33 cellular contexts compared by ENCODE assay signal in the genomic region with DNA sequence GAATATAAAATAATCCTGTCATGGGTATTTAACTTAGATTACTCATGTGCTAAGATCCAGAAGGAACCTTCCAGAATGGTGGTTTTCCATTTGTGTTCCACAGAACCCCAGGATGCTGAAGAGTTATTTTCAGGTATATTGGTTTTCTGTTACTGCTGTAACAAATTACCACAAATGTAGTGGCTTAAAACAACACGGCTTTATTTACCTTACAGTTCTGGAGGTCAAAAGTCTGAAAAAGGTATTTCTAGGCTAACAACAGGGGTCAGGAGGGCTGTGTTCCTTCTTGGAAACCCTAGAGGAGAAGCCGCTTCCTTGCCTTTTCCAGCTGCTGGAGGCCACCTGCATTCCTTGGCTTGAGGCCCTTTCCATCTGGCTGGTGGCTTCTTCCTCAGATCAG. TPM values are rescaled to one million over a fixed set of nuclear protein-coding genes. Genes with fewer than 3 reads are reported as not detected.
"Had no signal": no experiment of that assay in that cellular context is flagged by ENCODE, and none has a peak within 500 bp of the region (broad histone marks: within the 10 kb centered on the region; RNA-seq: fewer than 3 reads in every experiment).

No MANE protein-coding gene starts in this region.

- H3K27ac ChIP-seq: adrenal gland, body of pancreas, cardiac muscle cell, coronary artery, dorsolateral prefrontal cortex, foreskin keratinocyte, gastrocnemius medialis, heart left ventricle, WERI-Rb-1 had no signal

- H3K9me3 ChIP-seq: adrenal gland, body of pancreas, gastrocnemius medialis had no signal

- H3K36me3 ChIP-seq: adrenal gland, cardiac muscle cell, gastrocnemius medialis, heart left ventricle, WERI-Rb-1 had no signal

- H3K27me3 ChIP-seq: adrenal gland, body of pancreas, dorsolateral prefrontal cortex, foreskin keratinocyte, gastrocnemius medialis, heart left ventricle had no signal

- H3K4me3 ChIP-seq: adrenal gland, body of pancreas, cardiac muscle cell, coronary artery, dorsolateral prefrontal cortex, gastrocnemius medialis, heart left ventricle had no signal

- DNase-seq: activated B cell treated with CpG ODN at 0.5 μM for 24 hours; activated CD4-positive, alpha-beta memory T cell treated with anti-CD3 and anti-CD28 coated beads for 36 hours; activated CD4-positive, alpha-beta T cell treated with anti-CD3 and anti-CD28 coated beads for 36 hours; activated CD4-positive, alpha-beta T cell treated with anti-CD3 and anti-CD28 coated beads, Interleukin-2, amount 10 ng/mL, durations not matched to agents 24 days and 14 days; activated CD4-positive, CD25-positive, alpha-beta regulatory T cell treated with anti-CD3 and anti-CD28 coated beads, Interleukin-2, amount 50 U/mL, for 72 hours; activated CD8-positive, alpha-beta memory T cell treated with anti-CD3 and anti-CD28 coated beads, Interleukin-2, amount 10 ng/mL, durations not matched to agents 7 days and 5 days; activated CD8-positive, alpha-beta memory T cell treated with anti-CD3 and anti-CD28 coated beads, Interleukin-2, amount 50 U/mL, for 4 hours; activated CD8-positive, alpha-beta T cell treated with anti-CD3 and anti-CD28 coated beads, Interleukin-2, amount 10 ng/mL, durations not matched to agents 7 days and 5 days; activated effector memory CD4-positive, alpha-beta T cell treated with anti-CD3 and anti-CD28 coated beads, Interleukin-2, amount 50 U/mL, for 16 hours; activated naive CD4-positive, alpha-beta T cell treated with anti-CD3 and anti-CD28 coated beads for 36 hours; activated naive CD8-positive, alpha-beta T cell treated with anti-CD3 and anti-CD28 coated beads for 36 hours; activated naive CD8-positive, alpha-beta T cell treated with anti-CD3 and anti-CD28 coated beads, Interleukin-2, amount 50 U/mL, for 24 hours; activated T-cell treated with anti-CD3 and anti-CD28 coated beads, Interleukin-2, amount 50 U/mL, for 1 hour; activated T-cell treated with anti-CD3 and anti-CD28 coated beads, Interleukin-2, amount 50 U/mL, for 48 hours; adrenal gland; amygdala; aorta; body of pancreas; central memory CD4-positive, alpha-beta T cell; cerebellar nuclear complex; dorsolateral prefrontal cortex; effector memory CD4-positive, alpha-beta T cell; endodermal cell; foreskin keratinocyte; gastrocnemius medialis; glutamatergic neuron; heart left ventricle; T-helper 17 cell; T1000; WERI-Rb-1 had no signal

- ATAC-seq: activated CD4-positive, alpha-beta T cell treated with anti-CD3 and anti-CD28 coated beads for 36 hours; activated CD8-positive, alpha-beta memory T cell treated with anti-CD3 and anti-CD28 coated beads, Interleukin-2, amount 10 ng/mL, durations not matched to agents 7 days and 5 days; activated CD8-positive, alpha-beta T cell treated with anti-CD3 and anti-CD28 coated beads, Interleukin-2, amount 10 ng/mL, durations not matched to agents 7 days and 5 days; activated naive CD8-positive, alpha-beta T cell treated with anti-CD3 and anti-CD28 coated beads, Interleukin-2, amount 50 U/mL, for 24 hours; body of pancreas; esophagus mucosa; gastrocnemius medialis; heart left ventricle; T-helper 17 cell had no signal

RNA-seq across cellular contexts. Expression of a gene that starts 57.9 kb away (rescaled TPM):
- polyA plus RNA-seq: cardiac muscle cell had no signal
